In the genomic region with DNA sequence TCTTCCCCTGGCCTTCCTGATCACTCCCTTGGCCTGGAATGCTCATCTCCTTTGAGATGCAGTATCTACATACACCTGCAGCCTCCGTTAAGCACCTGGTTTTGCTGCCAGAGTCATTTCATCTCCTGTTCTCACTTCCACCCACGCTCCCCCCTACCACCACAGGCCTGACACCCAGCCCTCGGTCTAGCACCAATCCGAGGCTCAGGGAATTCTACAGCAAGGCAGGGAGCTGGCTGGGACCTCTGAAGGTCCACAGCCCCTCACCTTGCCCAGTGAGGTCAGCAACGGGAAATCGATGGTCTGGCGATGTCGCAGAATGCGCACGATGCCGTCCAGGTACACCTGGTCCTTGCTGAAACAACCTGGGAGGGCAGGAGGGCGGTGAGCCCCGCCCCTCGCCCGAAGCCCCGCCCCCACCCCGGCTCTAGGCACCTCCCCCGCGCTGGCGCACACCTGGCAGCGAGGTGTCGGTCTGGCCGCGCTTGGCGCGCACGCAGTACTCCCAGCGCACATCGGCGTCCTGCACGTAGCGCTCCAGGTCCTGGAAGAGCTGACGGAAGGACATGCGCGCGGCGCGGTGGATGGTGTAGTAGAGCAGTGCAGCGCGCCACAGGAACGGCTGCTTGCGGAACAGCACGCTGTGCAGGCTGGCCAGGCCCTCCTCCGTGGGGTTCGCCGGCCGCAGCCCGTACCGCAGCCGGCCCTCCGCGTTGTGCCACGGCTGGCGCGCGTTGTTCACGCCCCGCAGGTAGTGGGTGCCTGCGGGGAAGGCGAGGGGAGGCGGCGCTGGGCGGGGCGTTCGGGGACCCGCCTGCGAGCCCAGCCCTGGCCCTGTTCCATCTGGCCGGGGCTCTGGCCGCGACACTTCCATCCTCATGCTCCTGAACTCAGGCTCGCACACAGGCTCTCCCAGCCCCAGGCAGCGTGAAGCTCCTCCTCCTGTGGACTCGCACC, we compare ENCODE assay signal across 8 cellular contexts. TPM values are rescaled to one million over a fixed set of nuclear protein-coding genes. Genes with fewer than 3 reads are reported as not detected.
DNase-seq lines count a peak whose midpoint lies in the region; ATAC-seq and TF ChIP-seq lines count a peak whose summit lies in the region.

No MANE protein-coding gene starts in this region.

- TF ChIP-seq CTCF in PC-3 (conservative IDR thresholded peaks at IDR 0.05; ENCODE audit: low read depth, low read length) = no peak
- no peak for TF ChIP-seq CTCF in astrocyte of the cerebellum (IDR thresholded peaks at IDR 0.05; ENCODE audit: low read depth, low read length, missing control alignments)
- TF ChIP-seq CTCF in hepatocyte (IDR thresholded peaks at IDR 0.05; ENCODE audit: poor library complexity) = no peak
- TF ChIP-seq CTCF in sigmoid colon (IDR thresholded peaks at IDR 0.05) = no peak

- H3K79me2 ChIP-seq in PC-3 (ENCODE audit: low read length) (peaks cover 37% of the 10 kb centered on the region), hepatocyte (peaks cover 9% of the 10 kb centered on the region)

- WGBS in hepatocyte (ENCODE audit: low lambda C conversion rate, missing lambda C conversion rate) = 7% methylated on average over 57 of the region's 73 CpGs
- 2 to 4% methylated on average over 73 of the region's 73 CpGs for WGBS in sigmoid colon, 2 donors

- no peak for TF ChIP-seq POLR2A in sigmoid colon (IDR thresholded peaks at IDR 0.05)

- H3K9me3 ChIP-seq in PC-3 (ENCODE audit: low read length) (no peaks in the 10 kb centered on the region), hepatocyte (ENCODE audit: low read depth) (no peaks in the 10 kb centered on the region), sigmoid colon (no peaks in the 10 kb centered on the region)

- intact Hi-C loops in PC-3 (cut with micrococcal nuclease) = no loop called here
- intact Hi-C loops in sigmoid colon (cut with DNase I) = no loop called here

- H3K9me2 ChIP-seq in PC-3 (replicated peaks; ENCODE audit: low read length) = no peaks in the 10 kb centered on the region
- H3K9me2 ChIP-seq in hepatocyte (replicated peaks; ENCODE audit: insufficient read depth) = no peaks in the 10 kb centered on the region

- H3K36me3 ChIP-seq in PC-3 (ENCODE audit: low read depth, low read length) (no peaks in the 10 kb centered on the region), hepatocyte (replicated peaks; ENCODE audit: insufficient read depth, low read depth) (no peaks in the 10 kb centered on the region), sigmoid colon (no peaks in the 10 kb centered on the region)

- H3K4me3 ChIP-seq in PC-3 (ENCODE audit: low read length) (peak overlapping the region; percentile 66), astrocyte of the cerebellum (ENCODE audit: low read depth, low read length) (peak overlapping the region; percentile 9), hepatocyte (peak overlapping the region; percentile 17), sigmoid colon (peak overlapping the region; percentile 16 to 51 (median 40))

- H4K20me1 ChIP-seq in PC-3 (ENCODE audit: low read length) (no peaks in the 10 kb centered on the region), hepatocyte (ENCODE audit: insufficient read depth, poor library complexity, severe bottlenecking) (peaks cover 3% of the 10 kb centered on the region)

- H3K4me1 ChIP-seq in PC-3 (ENCODE audit: insufficient read depth, low read length) (peaks cover 50% of the 10 kb centered on the region), hepatocyte (ENCODE audit: insufficient read depth) (peaks cover 15% of the 10 kb centered on the region), sigmoid colon (peaks cover 0 to 56% (median 47%) of the 10 kb centered on the region in 4 donors)

- H3K4me2 ChIP-seq in PC-3 (ENCODE audit: low read length) = peak overlapping the region; percentile 87
- H3K4me2 ChIP-seq in hepatocyte = peak overlapping the region; percentile 88

- BruUV-seq in PC-3 (replicated peaks; lab: Mats Ljungman, UMichigan) = no TSS peak

- CTCF ChIA-PET in PC-3 (lab: Charles Lee) = interaction anchor here (0.7 kb wide), 1 partner anchor 224 kb away, joined by 12 read pairs; no protein-coding TSS in a partner anchor

- no peaks in the 10 kb centered on the region for H3F3A ChIP-seq in PC-3 (ENCODE audit: low read length, unreplicated experiment)

- no peak for TF ChIP-seq EP300 in sigmoid colon (IDR thresholded peaks at IDR 0.05)

- POLR2A ChIA-PET in PC-3 (lab: Charles Lee; ENCODE audit: unreplicated experiment) = no interaction called here

- H3K27ac ChIP-seq in PC-3 (ENCODE audit: low read length) = 0 out of 2 replicates have a peak overlapping the region, but pooled peaks have one; percentile 39
- no peak overlapping the region for H3K27ac ChIP-seq in hepatocyte
- peak overlapping the region; percentile 38 to 70 (median 53) for H3K27ac ChIP-seq in sigmoid colon

- in situ Hi-C loops in astrocyte of the cerebellum (cut with HindIII; ENCODE audit: low sequenced_read_pairs) = no loop called here

- peak overlapping the region; percentile 59; the same call in 1 of the 2 replicates for H2AFZ ChIP-seq in PC-3 (ENCODE audit: low read length)
- no peak overlapping the region for H2AFZ ChIP-seq in hepatocyte

- peak; percentile 68 for DNase-seq in stimulated activated CD4-positive, alpha-beta T cell treated with anti-CD3 and anti-CD28 coated beads, Interleukin-15, amount 100 ng/mL, for 24 hours
- no peak for DNase-seq in stimulated activated CD4-positive, alpha-beta T cell treated with anti-CD3 and anti-CD28 coated beads, Interleukin-2, amount 100 ng/mL, for 48 hours
- DNase-seq in PC-3 (peak; percentile 86), astrocyte of the cerebellum (ENCODE audit: low read depth) (no peak), hepatocyte (ENCODE audit: low spot score) (peak; percentile 91), sigmoid colon (peak; percentile 83), NCI-H2227 (lab: John Stamatoyannopoulos, UW; ENCODE audit: unreplicated experiment) (no peak)

- peak; percentile 42 for ATAC-seq in PC-3
- ATAC-seq in HG03139 (IDR thresholded peaks at IDR 0.05; ENCODE audit: unreplicated experiment) = no peak

- H3K9ac ChIP-seq in PC-3 (ENCODE audit: low read length) = peak overlapping the region; percentile 27; the same call in 1 of the 2 replicates

- H3K27me3 ChIP-seq in PC-3 (ENCODE audit: low read length) (no peaks in the 10 kb centered on the region), hepatocyte (no peaks in the 10 kb centered on the region), sigmoid colon (no peaks in the 10 kb centered on the region)

RNA-seq across cellular contexts. Expression of gene MATCAP1, which starts 5.7 kb away (rescaled TPM):
- total RNA-seq in PC-3 (2014; rRNA removed) (22.6 and 29.6 TPM in 2 replicates), hepatocyte (22.3 and 24.8 TPM in 2 replicates), sigmoid colon (10 to 100 TPM in 1 of 4 donors, 1 to 10 TPM in 3; 6.6 to 22.2 (median 9.7) TPM)
- polyA plus RNA-seq in hepatocyte (25.4 and 38.5 TPM in 2 replicates), sigmoid colon (10 to 100 TPM in 1 of 3 donors, 1 to 10 TPM in 2; 3.0 to 30.3 (median 4.8) TPM)

RNA-seq across cellular contexts. Expression of gene NOL3, which starts 7.7 kb away (rescaled TPM):
- total RNA-seq in PC-3 (2014; rRNA removed) = 64.5 and 91.6 TPM in 2 replicates
- total RNA-seq in hepatocyte = 8.1 and 9.3 TPM in 2 replicates
- 10.9 and 11.0 TPM in 2 replicates for polyA plus RNA-seq in hepatocyte
- 10 to 100 TPM; 23.2 to 36.7 (median 25.9) TPM for total RNA-seq in sigmoid colon
- polyA plus RNA-seq in sigmoid colon = 10 to 100 TPM; 12.7 to 23.9 (median 13.2) TPM

RNA-seq across cellular contexts. Expression of gene EXOC3L1, which starts 11.9 kb away (rescaled TPM):
- total RNA-seq in PC-3 (2014; rRNA removed) (not detected in 2 replicates), hepatocyte (0.33 and 3.3 TPM in 2 replicates), sigmoid colon (1 to 10 TPM; 1.1 to 4.4 (median 1.9) TPM)
- polyA plus RNA-seq in hepatocyte (2.0 and 2.6 TPM in 2 replicates), sigmoid colon (1 to 10 TPM; 2.5 to 8.4 (median 5.4) TPM)

RNA-seq across cellular contexts. Expression of gene HSF4, which starts 13.5 kb away (rescaled TPM):
- total RNA-seq in PC-3 (2014; rRNA removed) (20.6 and 24.8 TPM in 2 replicates), hepatocyte (3.2 and 5.5 TPM in 2 replicates), sigmoid colon (100 to 1,000 TPM in 1 of 4 donors, 10 to 100 TPM in 3; 21.2 to 109 (median 25.8) TPM)
- polyA plus RNA-seq in hepatocyte (8.5 and 15.7 TPM in 2 replicates), sigmoid colon (10 to 100 TPM in 1 of 3 donors, 1 to 10 TPM in 2; 1.2 to 17.9 (median 3.6) TPM)

RNA-seq across cellular contexts. Expression of gene E2F4, which starts 13.9 kb away (rescaled TPM):
- 86.2 and 107 TPM in 2 replicates for total RNA-seq in PC-3 (2014; rRNA removed)
- total RNA-seq in hepatocyte = 70.4 and 76.6 TPM in 2 replicates
- polyA plus RNA-seq in hepatocyte = 72.4 and 76.4 TPM in 2 replicates
- total RNA-seq in sigmoid colon = 10 to 100 TPM; 59.9 to 85.9 (median 76.0) TPM
- polyA plus RNA-seq in sigmoid colon = 10 to 100 TPM; 40.0 to 71.0 (median 51.7) TPM

Comparison
In these comparisons a context has a peak if more than half of its experiments do, and no peak if none do; other contexts are left out.
1. DNase-seq: peak in stimulated activated CD4-positive, alpha-beta T cell treated with anti-CD3 and anti-CD28 coated beads, Interleukin-15, amount 100 ng/mL, for 24 hours (single experiment), PC-3 (single experiment), hepatocyte (single experiment) and sigmoid colon (single experiment); none in stimulated activated CD4-positive, alpha-beta T cell treated with anti-CD3 and anti-CD28 coated beads, Interleukin-2, amount 100 ng/mL, for 48 hours (0 of 2), astrocyte of the cerebellum (single experiment) and NCI-H2227 (single experiment).
2. H3K4me3 ChIP-seq: peak in every context shown above with its lines; median percentile 66 in PC-3; 40 in sigmoid colon; 17 in hepatocyte; 9 in astrocyte of the cerebellum.